16 cellular contexts compared by ENCODE assay signal in genomic region chrX:22577181-22577580, GRCh38.
DNase-seq lines count a peak whose midpoint lies in the region; TF ChIP-seq lines count a peak whose summit lies in the region.
"Had no signal": no experiment of that assay in that cellular context is flagged by ENCODE, and none has a peak within 500 bp of the region (broad histone marks: within the 10 kb centered on the region; RNA-seq: fewer than 3 reads in every experiment).

No MANE protein-coding gene starts in this region.

- H3K4me3 ChIP-seq in breast epithelium (no peak overlapping the region), astrocyte of the spinal cord (ENCODE audit: low read depth, low read length) (no peak overlapping the region), neuronal stem cell (ENCODE audit: low read length in 2 of 2) (no peak overlapping the region)
- H3K4me3 ChIP-seq: GM23338, tibial artery had no signal

- POLR2A ChIA-PET in MCF 10A (lab: Yijun Ruan, JAX) = no interaction called here

- H3K4me1 ChIP-seq in breast epithelium = no peaks in the 10 kb centered on the region
- no peaks in the 10 kb centered on the region for H3K4me1 ChIP-seq in neuronal stem cell (ENCODE audit: control insufficient read depth in 2 of 2, insufficient read depth in 1 of 2, low read depth in 1 of 2, low read length in 2 of 2)

- no peak overlapping the region for H3K9ac ChIP-seq in neuronal stem cell (ENCODE audit: low read depth, low read length, poor library complexity)

- H3K27ac Mint-ChIP-seq in MCF 10A (ENCODE audit: low read depth, unreplicated experiment) (no peak overlapping the region), glutamatergic neuron (ENCODE audit: unreplicated experiment) (no peak overlapping the region)
- H3K27ac Mint-ChIP-seq: GM23338; natural killer cell; T-helper 2 cell treated with Interferon-gamma antibody and Interleukin-4, amounts not matched to agents 5 μg/mL and 100 μg/mL, for 36 hours had no signal

- H3K79me1 ChIP-seq in neuronal stem cell (ENCODE audit: low read depth, low read length) = no peaks in the 10 kb centered on the region

- H2AFZ ChIP-seq in neuronal stem cell (ENCODE audit: low read length) = no peak overlapping the region
- H2AFZ ChIP-seq: GM23338 had no signal

- WGBS in neuronal stem cell (ENCODE audit: extremely low coverage in 2 of 2, insufficient read length in 2 of 2, insufficient replicate concordance in 1 of 2), 2 donors = no CpG with 5 or more reads among the region's 3 CpGs

- TF ChIP-seq CTCF in MCF 10A (IDR thresholded peaks at IDR 0.05; ENCODE audit: unreplicated experiment) (no peak), breast epithelium (IDR thresholded peaks at IDR 0.05) (no peak), astrocyte of the spinal cord (IDR thresholded peaks at IDR 0.05; ENCODE audit: low read depth, low read length) (no peak), GM13977 (IDR thresholded peaks at IDR 0.05; ENCODE audit: extremely low read depth, insufficient read depth, missing control alignments) (no peak), glutamatergic neuron (IDR thresholded peaks at IDR 0.05; ENCODE audit: partially characterized antibody, unreplicated experiment) (no peak)

- no peak overlapping the region for H3K14ac ChIP-seq in neuronal stem cell (ENCODE audit: low read length)

- no peak overlapping the region for H2BK5ac ChIP-seq in neuronal stem cell (ENCODE audit: low read length)

- no peak overlapping the region for H2BK12ac ChIP-seq in neuronal stem cell (ENCODE audit: low read length)

- H3K4me3 Mint-ChIP-seq in MCF 10A (ENCODE audit: unreplicated experiment) (no peak overlapping the region), glutamatergic neuron (ENCODE audit: unreplicated experiment) (no peak overlapping the region)
- H3K4me3 Mint-ChIP-seq: GM23338; natural killer cell; T-helper 2 cell treated with Interferon-gamma antibody and Interleukin-4, amounts not matched to agents 5 μg/mL and 100 μg/mL, for 36 hours had no signal

- in situ Hi-C loops in astrocyte of the spinal cord (cut with HindIII; ENCODE audit: low sequenced_read_pairs) (no loop called here), GM13977 (cut with MboI; ENCODE audit: low pct_unique_long_range_greater_than_20kb, low sequenced_read_pairs, unreplicated experiment) (no loop called here)

- H3K27me3 Mint-ChIP-seq in MCF 10A (ENCODE audit: insufficient read depth, unreplicated experiment) (peaks cover 73% of the 10 kb centered on the region), glutamatergic neuron (ENCODE audit: unreplicated experiment) (no peaks in the 10 kb centered on the region)

- no peak overlapping the region for H3K4me2 ChIP-seq in neuronal stem cell (ENCODE audit: insufficient read depth, low read length, poor library complexity, severe bottlenecking)
- H3K4me2 ChIP-seq: GM23338 had no signal

- H3K9me3 ChIP-seq in breast epithelium (no peaks in the 10 kb centered on the region), neuronal stem cell (replicated peaks in 1 of 2; ENCODE audit: control insufficient read depth in 2 of 2, insufficient read depth in 1 of 2, low read depth in 1 of 2, low read length in 2 of 2) (no peaks in the 10 kb centered on the region)
- H3K9me3 ChIP-seq: tibial artery had no signal

- H3K4ac ChIP-seq in neuronal stem cell (ENCODE audit: low read length) = no peak overlapping the region

- no TSS peak for BruUV-seq in MCF 10A (replicated peaks; lab: Mats Ljungman, UMichigan)

- peak; percentile 36 for DNase-seq in MCF 10A (ENCODE audit: unreplicated experiment)
- DNase-seq in breast epithelium (ENCODE audit: low spot score in 2 of 2) = no peak
- DNase-seq in astrocyte of the spinal cord (ENCODE audit: low read depth, low spot score) = peak; percentile 65
- peak; percentile 12 for DNase-seq in glomerular visceral epithelial cell (ENCODE audit: extremely low spot score)
- DNase-seq in GM13977 (ENCODE audit: low spot score) = no peak
- no peak for DNase-seq in neuronal stem cell (ENCODE audit: low spot score)
- no peak for DNase-seq in NCI-H748 (lab: John Stamatoyannopoulos, UW; ENCODE audit: unreplicated experiment)
- no peak for DNase-seq in glutamatergic neuron
- DNase-seq: 8988T, natural killer cell, NCI-H1048, NCI-H2227 treated with DMSO at 0.1 percent for 48 hours, small intestine, tibial artery had no signal

- H4K91ac ChIP-seq in neuronal stem cell (ENCODE audit: low read depth, low read length, poor library complexity) = no peak overlapping the region

- H3K9me3 Mint-ChIP-seq in MCF 10A (ENCODE audit: unreplicated experiment) (no peaks in the 10 kb centered on the region), glutamatergic neuron (ENCODE audit: unreplicated experiment) (no peaks in the 10 kb centered on the region)
- H3K9me3 Mint-ChIP-seq: GM23338 had no signal

- H3K4me1 Mint-ChIP-seq in MCF 10A (ENCODE audit: insufficient read depth, unreplicated experiment) (peaks cover 6% of the 10 kb centered on the region), glutamatergic neuron (ENCODE audit: low read depth, unreplicated experiment) (peaks cover 3% of the 10 kb centered on the region)
- H3K4me1 Mint-ChIP-seq: natural killer cell had no signal

- H4K8ac ChIP-seq in neuronal stem cell (ENCODE audit: low read depth, low read length) = no peak overlapping the region

- H2AK5ac ChIP-seq in neuronal stem cell (ENCODE audit: low read depth, low read length) = no peak overlapping the region

- CTCF ChIA-PET in MCF 10A (lab: Yijun Ruan, JAX) = interaction anchor here (0.7 kb wide), 1 partner anchor 62 kb away, joined by 3 read pairs; no protein-coding TSS in a partner anchor

- intact Hi-C loops in MCF 10A (cut with micrococcal nuclease) (no loop called here), breast epithelium (cut with DNase I; ENCODE audit: low total_unique reads) (no loop called here)

- H3K18ac ChIP-seq in neuronal stem cell (ENCODE audit: low read length) = no peak overlapping the region

- no peak overlapping the region for H2BK120ac ChIP-seq in neuronal stem cell (ENCODE audit: low read depth, low read length)

- no peak overlapping the region for H3K23ac ChIP-seq in neuronal stem cell (ENCODE audit: low read depth, low read length, poor library complexity)

- H3K36me3 Mint-ChIP-seq in MCF 10A (ENCODE audit: insufficient read depth, unreplicated experiment) = no peaks in the 10 kb centered on the region
- no peaks in the 10 kb centered on the region for H3K36me3 Mint-ChIP-seq in glutamatergic neuron (ENCODE audit: unreplicated experiment)
- H3K36me3 Mint-ChIP-seq: natural killer cell had no signal

- no peak overlapping the region for H2BK15ac ChIP-seq in neuronal stem cell (ENCODE audit: low read length)

- H3K27ac ChIP-seq in breast epithelium = no peak overlapping the region
- H3K27ac ChIP-seq in neuronal stem cell (replicated peaks; ENCODE audit: low read length) = no peak overlapping the region
- H3K27ac ChIP-seq: tibial artery had no signal

- TF ChIP-seq POLR2A in breast epithelium (IDR thresholded peaks at IDR 0.05) = no peak

- no peaks in the 10 kb centered on the region for H3K36me3 ChIP-seq in breast epithelium
- H3K36me3 ChIP-seq in neuronal stem cell (replicated peaks in 1 of 2; ENCODE audit: control insufficient read depth in 2 of 2, insufficient read depth in 2 of 2, low read length in 2 of 2) = no peaks in the 10 kb centered on the region
- H3K36me3 ChIP-seq: tibial artery had no signal

- H3K27me3 ChIP-seq in breast epithelium = no peaks in the 10 kb centered on the region
- no peaks in the 10 kb centered on the region for H3K27me3 ChIP-seq in neuronal stem cell (ENCODE audit: control insufficient read depth in 3 of 3, insufficient read depth in 3 of 3, low read depth in 1 of 3, low read length in 3 of 3)
- H3K27me3 ChIP-seq: tibial artery had no signal

Comparison
In these comparisons a context has a peak if more than half of its experiments do, and no peak if none do; other contexts are left out.
1. DNase-seq: peak in MCF 10A (single experiment), astrocyte of the spinal cord (single experiment) and glomerular visceral epithelial cell (single experiment); none in breast epithelium (0 of 2), GM13977 (single experiment), neuronal stem cell (single experiment), NCI-H748 (single experiment) and glutamatergic neuron (single experiment).